Comparison of ENCODE assay signal across 18 cellular contexts in the genomic region with DNA sequence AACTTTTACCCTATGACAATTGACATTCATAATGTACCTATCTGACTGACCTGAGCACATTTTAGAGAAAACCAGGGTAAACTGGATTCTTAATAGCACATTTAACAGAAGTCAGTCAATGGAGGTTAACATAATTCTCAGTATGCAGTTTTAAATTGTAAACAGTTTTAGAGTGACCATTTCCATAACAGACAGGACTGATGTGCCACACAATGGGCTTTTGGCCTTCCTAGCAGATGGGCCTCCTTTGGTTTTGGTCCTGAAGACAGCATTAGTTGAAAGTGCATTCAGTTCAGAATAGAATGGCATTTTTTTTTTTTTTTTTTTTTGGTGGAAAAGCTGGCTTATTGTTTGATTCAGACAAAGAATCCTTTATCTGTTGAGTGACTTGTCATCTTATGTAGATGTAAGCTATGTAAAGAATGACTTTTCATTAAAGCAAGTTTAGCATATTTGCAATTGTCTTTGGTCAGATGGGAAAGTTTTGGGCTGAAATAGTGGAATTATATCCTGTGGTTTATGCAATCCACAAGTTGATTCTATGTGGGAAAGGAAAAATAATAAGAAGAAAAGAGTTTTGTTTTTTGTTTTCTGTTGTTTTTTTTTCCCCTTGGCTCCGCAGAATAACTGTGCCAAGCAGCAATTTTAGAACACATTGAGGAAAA.
DNase-seq lines count a peak whose midpoint lies in the region.
"Had no signal": no experiment of that assay in that cellular context is flagged by ENCODE, and none has a peak within 500 bp of the region (broad histone marks: within the 10 kb centered on the region; RNA-seq: fewer than 3 reads in every experiment).

No MANE protein-coding gene starts in this region.

- peak overlapping the region; percentile 17 for H2AFZ ChIP-seq in neuron (ENCODE audit: low read depth, low read length)

- DNase-seq in Ammon's horn (ENCODE audit: low spot score) (peak; percentile 10), LHCN-M2 (ENCODE audit: low read depth) (peak; percentile 31), fibroblast of gingiva (ENCODE audit: low read depth) (peak; percentile 54), MG63 (no peak), NCI-H2227 treated with DMSO at 0.1 percent for 48 hours (lab: John Stamatoyannopoulos, UW) (no peak), DMS114 treated with DMSO at 0.1 percent for 48 hours (lab: John Stamatoyannopoulos, UW; ENCODE audit: unreplicated experiment) (no peak)
- DNase-seq in stimulated activated CD4-positive, alpha-beta T cell treated with anti-CD3 and anti-CD28 coated beads, Interleukin-4, amount 100 ng/mL, for 1 hour = no peak
- DNase-seq: activated CD8-positive, alpha-beta T cell treated with anti-CD3 and anti-CD28 coated beads for 36 hours; activated gamma-delta T cell treated with Interleukin-2 at 50 U/mL for 16 hours; central memory CD4-positive, alpha-beta T cell; erythroblast; NCI-H187 treated with DMSO at 0.1 percent for 48 hours; NCI-H345; stimulated activated CD4-positive, alpha-beta T cell treated with anti-CD3 and anti-CD28 coated beads, Interleukin-12 subunit alpha, Interleukin-12 subunit beta, amount 100 ng/mL, for 4 hours; stimulated activated naive CD8-positive, alpha-beta T cell treated with anti-CD3 and anti-CD28 coated beads, Interleukin-15, amount 100 ng/mL, for 72 hours; SW 1271; transverse colon had no signal

- peaks cover 21% of the 10 kb centered on the region for H3K4me1 ChIP-seq in neuron (ENCODE audit: insufficient read depth, low read length)
- H3K4me1 ChIP-seq: transverse colon had no signal

- H3K27me3 ChIP-seq in neuron (ENCODE audit: insufficient read depth, low read length) = no peaks in the 10 kb centered on the region
- H3K27me3 ChIP-seq in MG63 = no peaks in the 10 kb centered on the region
- H3K27me3 ChIP-seq: transverse colon had no signal

- H3K4me3 ChIP-seq in neuron (ENCODE audit: low read length) = no peak overlapping the region
- no peak overlapping the region for H3K4me3 ChIP-seq in MG63
- H3K4me3 ChIP-seq: transverse colon had no signal

- no peaks in the 10 kb centered on the region for H3K9me3 ChIP-seq in neuron (ENCODE audit: low read length)
- H3K9me3 ChIP-seq in MG63 = no peaks in the 10 kb centered on the region
- H3K9me3 ChIP-seq: transverse colon had no signal

- H3K36me3 ChIP-seq in neuron (ENCODE audit: insufficient read depth, low read length) = no peaks in the 10 kb centered on the region
- no peaks in the 10 kb centered on the region for H3K36me3 ChIP-seq in MG63
- H3K36me3 ChIP-seq: transverse colon had no signal

Comparison
In these comparisons a context has a peak if more than half of its experiments do, and no peak if none do; other contexts are left out.
1. DNase-seq: peak in Ammon's horn (single experiment), LHCN-M2 (single experiment) and fibroblast of gingiva (single experiment); none in MG63 (single experiment), stimulated activated CD4-positive, alpha-beta T cell treated with anti-CD3 and anti-CD28 coated beads, Interleukin-4, amount 100 ng/mL, for 1 hour (single experiment), NCI-H2227 treated with DMSO at 0.1 percent for 48 hours (single experiment) and DMS114 treated with DMSO at 0.1 percent for 48 hours (single experiment).